In genomic region chr20:36526521-36527011, GRCh38 we compare ENCODE assay signal across 19 cellular contexts. TPM values are rescaled to one million over a fixed set of nuclear protein-coding genes. Genes with fewer than 3 reads are reported as not detected.
DNase-seq lines count a peak whose midpoint lies in the region; ATAC-seq and TF ChIP-seq lines count a peak whose summit lies in the region.
"Had no signal": no experiment of that assay in that cellular context is flagged by ENCODE, and none has a peak within 500 bp of the region (broad histone marks: within the 10 kb centered on the region; RNA-seq: fewer than 3 reads in every experiment).

No MANE protein-coding gene starts in this region.

- H3K36me3 Mint-ChIP-seq in activated CD4-positive, alpha-beta T cell treated with anti-CD3 and anti-CD28 coated beads, Interleukin-2, amount 10 ng/mL, durations not matched to agents 7 days and 5 days (ENCODE audit: low read depth), result peaks cover 3% of the 10 kb centered on the region
- H3K36me3 Mint-ChIP-seq in stimulated activated effector memory CD8-positive, alpha-beta T cell treated with anti-CD3 and anti-CD28 coated beads, Interleukin-12 subunit alpha, Interleukin-12 subunit beta, amount 100 ng/mL, for 72 hours, result peaks cover 75% of the 10 kb centered on the region

- H3K4me3 ChIP-seq in esophagus (ENCODE audit: low read depth in 1 of 2, low read length in 2 of 2) (no peak overlapping the region), ovary (no peak overlapping the region), aorta (ENCODE audit: low read length in 2 of 2) (no peak overlapping the region)
- H3K4me3 ChIP-seq: BLaER1 treated with 17β-estradiol and CSF1 and Interleukin-3, amounts not matched to agents 10 nM and 100 nM; hepatocyte had no signal

- no peak for TF ChIP-seq EP300 in ovary (IDR thresholded peaks at IDR 0.05)

- intact Hi-C loops in ovary (cut with DNase I), result loop anchor here in 2 of 4 donors (5.0 kb wide), 1 partner anchor 64 kb away; no protein-coding TSS in a partner anchor
- intact Hi-C loops in aorta (cut with DNase I), result no loop called here

- peaks cover 9 to 21% of the 10 kb centered on the region in 2 donors for H3K36me3 ChIP-seq in esophagus (ENCODE audit: control insufficient read depth in 2 of 2, insufficient read depth in 2 of 2, low read length in 1 of 2)
- no peaks in the 10 kb centered on the region for H3K36me3 ChIP-seq in ovary
- peaks cover 3 to 7% of the 10 kb centered on the region in 2 donors for H3K36me3 ChIP-seq in aorta (ENCODE audit: control insufficient read depth in 1 of 2, insufficient read depth in 2 of 2, low read length in 1 of 2)

- H3K27ac ChIP-seq in esophagus (ENCODE audit: low read depth in 2 of 2, low read length in 1 of 2), result peak overlapping the region; percentile 53 to 56
- H3K27ac ChIP-seq in ovary, result peak overlapping the region; percentile 66 to 84
- H3K27ac ChIP-seq in aorta (ENCODE audit: low read depth in 1 of 2, low read length in 2 of 2), result peak overlapping the region; percentile 31 to 49
- H3K27ac ChIP-seq: hepatocyte had no signal

- H3K4me1 ChIP-seq in esophagus (ENCODE audit: control insufficient read depth in 2 of 2, insufficient read depth in 2 of 2, low read length in 1 of 2), result no peaks in the 10 kb centered on the region
- peaks cover 4% of the 10 kb centered on the region for H3K4me1 ChIP-seq in ovary (ENCODE audit: insufficient read depth)
- no peaks in the 10 kb centered on the region for H3K4me1 ChIP-seq in aorta (ENCODE audit: control insufficient read depth in 1 of 2, insufficient read depth in 2 of 2, low read length in 2 of 2)

- ATAC-seq in aorta (ENCODE audit: low FRiP score), result peak; percentile 50
- no peak for ATAC-seq in stimulated activated effector memory CD8-positive, alpha-beta T cell treated with anti-CD3 and anti-CD28 coated beads, Interleukin-12 subunit alpha, Interleukin-12 subunit beta, amount 100 ng/mL, for 72 hours

- H3K9me3 ChIP-seq in esophagus (ENCODE audit: control insufficient read depth in 2 of 2, insufficient read depth in 1 of 2, low read depth in 1 of 2, low read length in 1 of 2) (no peaks in the 10 kb centered on the region), ovary (no peaks in the 10 kb centered on the region), aorta (ENCODE audit: control insufficient read depth, low read length) (no peaks in the 10 kb centered on the region)
- H3K9me3 ChIP-seq: BLaER1 treated with 17β-estradiol and CSF1 and Interleukin-3, amounts not matched to agents 10 nM and 100 nM had no signal

- no peak for DNase-seq in activated CD4-positive, alpha-beta T cell treated with anti-CD3 and anti-CD28 coated beads, Interleukin-2, amount 10 ng/mL, durations not matched to agents 7 days and 5 days
- no peak for DNase-seq in activated CD4-positive, alpha-beta T cell treated with anti-CD3 and anti-CD28 coated beads for 1 hour
- DNase-seq in ovary (peak; percentile 61 to 71 (median 67)), aorta (no peak), kidney tubule cell (ENCODE audit: low spot score) (no peak), NCI-H146 treated with DMSO at 0.1 percent for 48 hours (lab: John Stamatoyannopoulos, UW; ENCODE audit: unreplicated experiment) (no peak)
- DNase-seq in stimulated activated effector memory CD8-positive, alpha-beta T cell treated with anti-CD3 and anti-CD28 coated beads, Interleukin-12 subunit alpha, Interleukin-12 subunit beta, amount 100 ng/mL, for 72 hours (ENCODE audit: low spot score in 2 of 2), result no peak
- DNase-seq: activated CD4-positive, alpha-beta T cell treated with anti-CD3 and anti-CD28 coated beads, Interleukin-2, amount 10 ng/mL, durations not matched to agents 24 days and 14 days; activated gamma-delta T cell; NCI-H1417; SW 1271; trophoblast cell had no signal

- TF ChIP-seq CTCF in ovary (IDR thresholded peaks at IDR 0.05), result no peak

- 88 to 91% methylated on average over 29 of the region's 29 CpGs for WGBS in esophagus, 2 donors
- 32 to 69% (median 42%) methylated on average over 29 of the region's 29 CpGs for WGBS in ovary, 3 donors
- WGBS in aorta, 2 donors, result 48 to 61% methylated on average over 29 of the region's 29 CpGs

- TF ChIP-seq POLR2A in ovary (IDR thresholded peaks at IDR 0.05), result no peak

- H3K4me1 Mint-ChIP-seq in activated CD4-positive, alpha-beta T cell treated with anti-CD3 and anti-CD28 coated beads, Interleukin-2, amount 10 ng/mL, durations not matched to agents 7 days and 5 days, result no peaks in the 10 kb centered on the region
- peaks cover 4% of the 10 kb centered on the region for H3K4me1 Mint-ChIP-seq in stimulated activated effector memory CD8-positive, alpha-beta T cell treated with anti-CD3 and anti-CD28 coated beads, Interleukin-12 subunit alpha, Interleukin-12 subunit beta, amount 100 ng/mL, for 72 hours
- H3K4me1 Mint-ChIP-seq: activated CD4-positive, alpha-beta T cell treated with anti-CD3 and anti-CD28 coated beads, Interleukin-2, amount 10 ng/mL, durations not matched to agents 24 days and 14 days; central memory CD8-positive, alpha-beta T cell had no signal

- H3K27ac Mint-ChIP-seq in activated CD4-positive, alpha-beta T cell treated with anti-CD3 and anti-CD28 coated beads, Interleukin-2, amount 10 ng/mL, durations not matched to agents 7 days and 5 days, result peak overlapping the region; percentile 13
- H3K27ac Mint-ChIP-seq in stimulated activated effector memory CD8-positive, alpha-beta T cell treated with anti-CD3 and anti-CD28 coated beads, Interleukin-12 subunit alpha, Interleukin-12 subunit beta, amount 100 ng/mL, for 72 hours, result no peak overlapping the region
- H3K27ac Mint-ChIP-seq: activated CD4-positive, alpha-beta T cell treated with anti-CD3 and anti-CD28 coated beads, Interleukin-2, amount 10 ng/mL, durations not matched to agents 24 days and 14 days; memory B cell had no signal

- no peaks in the 10 kb centered on the region for H3K27me3 Mint-ChIP-seq in activated CD4-positive, alpha-beta T cell treated with anti-CD3 and anti-CD28 coated beads, Interleukin-2, amount 10 ng/mL, durations not matched to agents 7 days and 5 days
- H3K27me3 Mint-ChIP-seq: activated CD4-positive, alpha-beta T cell treated with anti-CD3 and anti-CD28 coated beads, Interleukin-2, amount 10 ng/mL, durations not matched to agents 24 days and 14 days; central memory CD8-positive, alpha-beta T cell; memory B cell had no signal

- POLR2A ChIA-PET in activated CD4-positive, alpha-beta T cell treated with anti-CD3 and anti-CD28 coated beads, Interleukin-2, amount 10 ng/mL, durations not matched to agents 7 days and 5 days (lab: Charles Lee), result no interaction called here

- H3K4me3 Mint-ChIP-seq in activated CD4-positive, alpha-beta T cell treated with anti-CD3 and anti-CD28 coated beads, Interleukin-2, amount 10 ng/mL, durations not matched to agents 7 days and 5 days, result no peak overlapping the region
- no peak overlapping the region for H3K4me3 Mint-ChIP-seq in stimulated activated effector memory CD8-positive, alpha-beta T cell treated with anti-CD3 and anti-CD28 coated beads, Interleukin-12 subunit alpha, Interleukin-12 subunit beta, amount 100 ng/mL, for 72 hours
- H3K4me3 Mint-ChIP-seq: activated CD4-positive, alpha-beta T cell treated with anti-CD3 and anti-CD28 coated beads, Interleukin-2, amount 10 ng/mL, durations not matched to agents 24 days and 14 days; central memory CD8-positive, alpha-beta T cell; memory B cell had no signal

- no peaks in the 10 kb centered on the region for H3K9me3 Mint-ChIP-seq in activated CD4-positive, alpha-beta T cell treated with anti-CD3 and anti-CD28 coated beads, Interleukin-2, amount 10 ng/mL, durations not matched to agents 7 days and 5 days
- H3K9me3 Mint-ChIP-seq in stimulated activated effector memory CD8-positive, alpha-beta T cell treated with anti-CD3 and anti-CD28 coated beads, Interleukin-12 subunit alpha, Interleukin-12 subunit beta, amount 100 ng/mL, for 72 hours, result no peaks in the 10 kb centered on the region
- H3K9me3 Mint-ChIP-seq: activated CD4-positive, alpha-beta T cell treated with anti-CD3 and anti-CD28 coated beads, Interleukin-2, amount 10 ng/mL, durations not matched to agents 24 days and 14 days; central memory CD8-positive, alpha-beta T cell; memory B cell had no signal

- H3K27me3 ChIP-seq in esophagus (ENCODE audit: control insufficient read depth in 1 of 2, insufficient read depth in 2 of 2, low read length in 2 of 2) (no peaks in the 10 kb centered on the region), ovary (no peaks in the 10 kb centered on the region), aorta (ENCODE audit: control insufficient read depth in 1 of 2, insufficient read depth in 2 of 2, low read length in 1 of 2) (no peaks in the 10 kb centered on the region)
- H3K27me3 ChIP-seq: BLaER1 treated with 17β-estradiol and CSF1 and Interleukin-3, amounts not matched to agents 10 nM and 100 nM; hepatocyte had no signal

- CTCF ChIA-PET in activated CD4-positive, alpha-beta T cell treated with anti-CD3 and anti-CD28 coated beads, Interleukin-2, amount 10 ng/mL, durations not matched to agents 7 days and 5 days (lab: Charles Lee), result interaction anchor here (1.2 to 1.5 kb wide), 2 partner anchors 8 to 22 kb away, joined by 3 to 4 read pairs; no protein-coding TSS in a partner anchor

RNA-seq across cellular contexts. Expression of gene MYL9, which starts 14.8 kb away (rescaled TPM):
- total RNA-seq in activated CD4-positive, alpha-beta T cell treated with anti-CD3 and anti-CD28 coated beads, Interleukin-2, amount 10 ng/mL, durations not matched to agents 7 days and 5 days, result under 1 TPM; 0.25 to 0.42 TPM
- polyA plus RNA-seq in esophagus (100 to 1,000 TPM; 242 to 320 TPM), ovary (100 to 1,000 TPM; 269 to 691 TPM), aorta (1,000 to 10,000 TPM; 1,693 to 2,621 TPM)
- total RNA-seq in ovary (1,000 to 10,000 TPM in 1 of 7 donors, 100 to 1,000 TPM in 5, 10 to 100 TPM in 1; 69.5 to 1,408 (median 681) TPM), aorta (1,000 to 10,000 TPM; 2,086 to 3,222 TPM)
- total RNA-seq: H4 had no signal
- polyA plus RNA-seq: neural cell had no signal

RNA-seq across cellular contexts. Expression of gene TGIF2, which starts 46.8 kb away (rescaled TPM):
- total RNA-seq in activated CD4-positive, alpha-beta T cell treated with anti-CD3 and anti-CD28 coated beads, Interleukin-2, amount 10 ng/mL, durations not matched to agents 7 days and 5 days, result 10 to 100 TPM; 24.1 to 26.0 TPM
- polyA plus RNA-seq in esophagus (1 to 10 TPM; 1.4 to 3.6 TPM), ovary (10 to 100 TPM; 12.6 to 21.6 TPM), aorta (1 to 10 TPM; 3.6 to 5.3 TPM)
- total RNA-seq in ovary (10 to 100 TPM; 19.2 to 39.2 (median 26.0) TPM), aorta (10 to 100 TPM; 11.8 to 12.8 TPM)

Comparison
In these comparisons a context has a peak if more than half of its experiments do, and no peak if none do; other contexts are left out.
1. DNase-seq: peak in ovary (5 of 5); none in activated CD4-positive, alpha-beta T cell treated with anti-CD3 and anti-CD28 coated beads, Interleukin-2, amount 10 ng/mL, durations not matched to agents 7 days and 5 days (single experiment), activated CD4-positive, alpha-beta T cell treated with anti-CD3 and anti-CD28 coated beads for 1 hour (single experiment), aorta (0 of 2), kidney tubule cell (single experiment), stimulated activated effector memory CD8-positive, alpha-beta T cell treated with anti-CD3 and anti-CD28 coated beads, Interleukin-12 subunit alpha, Interleukin-12 subunit beta, amount 100 ng/mL, for 72 hours (0 of 2) and NCI-H146 treated with DMSO at 0.1 percent for 48 hours (single experiment).
2. RNA of gene MYL9, which starts 14.8 kb away (total RNA-seq): 2,086 to 3,222 TPM in aorta and 69.5 to 1,408 TPM in ovary; 0.25 to 0.42 TPM in activated CD4-positive, alpha-beta T cell treated with anti-CD3 and anti-CD28 coated beads, Interleukin-2, amount 10 ng/mL, durations not matched to agents 7 days and 5 days; every median in the first group is over 10 times any median in the second.
3. Peak in every context shown above with its lines, with median percentiles within 50 percentile points of each other: H3K27ac ChIP-seq.